ENCODE assay signal across 19 cellular contexts in genomic region chr2:10794891-10795290, GRCh38.
"Had no signal": no experiment of that assay in that cellular context is flagged by ENCODE, and none has a peak within 500 bp of the region (broad histone marks: within the 10 kb centered on the region; RNA-seq: fewer than 3 reads in every experiment).

No MANE protein-coding gene starts in this region.

- ATAC-seq: right cardiac atrium had no signal

- DNase-seq: activated CD4-positive, alpha-beta T cell treated with anti-CD3 and anti-CD28 coated beads for 36 hours; activated CD4-positive, CD25-positive, alpha-beta regulatory T cell; activated CD8-positive, alpha-beta memory T cell treated with anti-CD3 and anti-CD28 coated beads, Interleukin-2, amount 50 U/mL, for 48 hours; activated T-cell treated with anti-CD3 and anti-CD28 coated beads, Interleukin-2, amount 50 U/mL, for 24 hours; anterior cingulate cortex; effector memory CD4-positive, alpha-beta T cell; heart left ventricle; hypothalamus; immature natural killer cell; midbrain; natural killer cell; occipital lobe; posterior cingulate gyrus; right cardiac atrium; stimulated activated naive CD4-positive, alpha-beta T cell treated with Interleukin-2 at 50 U/mL for 16 hours; T-helper 1 cell had no signal

- H3K4me3 ChIP-seq: dorsolateral prefrontal cortex, heart left ventricle, neural progenitor cell, tibial nerve had no signal

- H3K27ac ChIP-seq: dorsolateral prefrontal cortex, heart left ventricle, neural progenitor cell, tibial nerve had no signal

- H3K9me3 ChIP-seq: heart left ventricle, tibial nerve had no signal

- H3K27me3 ChIP-seq: dorsolateral prefrontal cortex, heart left ventricle, neural progenitor cell, tibial nerve had no signal

- H3K4me1 ChIP-seq: neural progenitor cell, tibial nerve had no signal
